Comparison of ENCODE assay signal across 22 cellular contexts in genomic region chr15:48718646-48719045, GRCh38.
DNase-seq lines count a peak whose midpoint lies in the region; TF ChIP-seq lines count a peak whose summit lies in the region.
"Had no signal": no experiment of that assay in that cellular context is flagged by ENCODE, and none has a peak within 500 bp of the region (broad histone marks: within the 10 kb centered on the region; RNA-seq: fewer than 3 reads in every experiment).

No MANE protein-coding gene starts in this region.

- peaks cover 38% of the 10 kb centered on the region for H3K4me1 ChIP-seq in ACC112 (ENCODE audit: control insufficient read depth, insufficient read depth, low read length, unreplicated experiment)
- H3K4me1 ChIP-seq in left ventricle myocardium inferior, result no peaks in the 10 kb centered on the region
- H3K4me1 ChIP-seq: ascending aorta, neural progenitor cell had no signal

- H3K79me2 ChIP-seq in ACC112 (ENCODE audit: control insufficient read depth, insufficient read depth, low read length, unreplicated experiment), result no peaks in the 10 kb centered on the region

- no peak for TF ChIP-seq CTCF in cardiac fibroblast (IDR thresholded peaks at IDR 0.05; ENCODE audit: low read depth, low read length)
- TF ChIP-seq CTCF in left ventricle myocardium inferior (IDR thresholded peaks at IDR 0.05; ENCODE audit: borderline replicate concordance), result no peak
- TF ChIP-seq CTCF in osteocyte (IDR thresholded peaks at IDR 0.05), result no peak

- H3K4me3 ChIP-seq in ACC112 (ENCODE audit: low read depth, low read length) (no peak overlapping the region), cardiac fibroblast (replicated peaks in 1 of 2; ENCODE audit: low read depth in 2 of 2, low read length in 2 of 2) (no peak overlapping the region), left ventricle myocardium inferior (no peak overlapping the region)
- H3K4me3 ChIP-seq: ascending aorta, neural progenitor cell had no signal

- H3K27me3 ChIP-seq in ACC112 (ENCODE audit: insufficient read depth, low read length), result no peaks in the 10 kb centered on the region
- H3K27me3 ChIP-seq in left ventricle myocardium inferior (ENCODE audit: low read depth), result no peaks in the 10 kb centered on the region
- H3K27me3 ChIP-seq: ascending aorta, neural progenitor cell had no signal

- peaks cover 24% of the 10 kb centered on the region for H3K9me3 ChIP-seq in left ventricle myocardium inferior (replicated peaks)

- H3K27ac ChIP-seq in ACC112 (ENCODE audit: low read depth, low read length) (no peak overlapping the region), left ventricle myocardium inferior (replicated peaks) (peak overlapping the region; percentile 8)
- H3K27ac ChIP-seq: ascending aorta, C4-2B, neural progenitor cell, WERI-Rb-1 had no signal

- H3K9me3 Mint-ChIP-seq in osteocyte (ENCODE audit: unreplicated experiment), result peaks cover 12% of the 10 kb centered on the region

- DNase-seq in LHCN-M2 (ENCODE audit: low read depth), result peak; percentile 72
- peak; percentile 41 to 68 for DNase-seq in cardiac fibroblast (ENCODE audit: low read depth in 2 of 2)
- peak; percentile 22 for DNase-seq in left ventricle myocardium inferior
- DNase-seq in osteocyte (ENCODE audit: extremely low spot score, unreplicated experiment), result no peak
- DNase-seq in NCI-H526 treated with DMSO at 0.1 percent for 48 hours (lab: John Stamatoyannopoulos, UW), result no peak
- DNase-seq in NK-92 treated with Interleukin-12 subunit alpha and Interleukin-12 subunit beta, amount 100 ng/mL, for 24 hours (lab: John Stamatoyannopoulos, UW), result no peak
- no peak for DNase-seq in Kasumi-1 (lab: John Stamatoyannopoulos, UW)
- DNase-seq: activated CD4-positive, alpha-beta memory T cell treated with anti-CD3 and anti-CD28 coated beads for 36 hours; activated naive CD4-positive, alpha-beta T cell treated with anti-CD3 and anti-CD28 coated beads, Interleukin-2, amount 10 ng/mL, durations not matched to agents 7 days and 5 days; activated T-cell treated with anti-CD3 and anti-CD28 coated beads, Interleukin-2, amount 50 U/mL, for 1 hour; DMS 273 treated with DMSO at 0.1 percent for 48 hours; endodermal cell; KBM-7; NCI-H1092 treated with DMSO at 0.1 percent for 48 hours; NCI-H2081 treated with DMSO at 0.1 percent for 48 hours; NCI-H524 treated with DMSO at 0.1 percent for 48 hours; SHP77 treated with DMSO at 0.1 percent for 48 hours; WERI-Rb-1 had no signal

- H3K36me3 ChIP-seq in ACC112 (ENCODE audit: insufficient read depth, low read length) (peaks cover 9% of the 10 kb centered on the region), left ventricle myocardium inferior (peaks cover 6% of the 10 kb centered on the region)
- H3K36me3 ChIP-seq: ascending aorta, WERI-Rb-1 had no signal

- peaks cover 28% of the 10 kb centered on the region for H3K4me1 Mint-ChIP-seq in osteocyte (ENCODE audit: unreplicated experiment)
- H3K4me1 Mint-ChIP-seq: activated naive CD4-positive, alpha-beta T cell treated with anti-CD3 and anti-CD28 coated beads, Interleukin-2, amount 10 ng/mL, durations not matched to agents 7 days and 5 days; neural progenitor cell had no signal

- peaks cover 10% of the 10 kb centered on the region for H3K36me3 Mint-ChIP-seq in osteocyte (ENCODE audit: unreplicated experiment)

- H3K4me3 Mint-ChIP-seq in osteocyte (ENCODE audit: unreplicated experiment), result no peak overlapping the region
- H3K4me3 Mint-ChIP-seq: activated CD4-positive, alpha-beta memory T cell treated with anti-CD3 and anti-CD28 coated beads for 36 hours; activated naive CD4-positive, alpha-beta T cell treated with anti-CD3 and anti-CD28 coated beads, Interleukin-2, amount 10 ng/mL, durations not matched to agents 7 days and 5 days; endodermal cell; neural progenitor cell had no signal

- H3K27ac Mint-ChIP-seq in osteocyte (ENCODE audit: unreplicated experiment), result no peak overlapping the region
- H3K27ac Mint-ChIP-seq: activated CD4-positive, alpha-beta memory T cell treated with anti-CD3 and anti-CD28 coated beads for 36 hours; activated naive CD4-positive, alpha-beta T cell treated with anti-CD3 and anti-CD28 coated beads, Interleukin-2, amount 10 ng/mL, durations not matched to agents 7 days and 5 days; endodermal cell; neural progenitor cell had no signal

- intact Hi-C loops in left ventricle myocardium inferior (cut with micrococcal nuclease), result no loop called here

- no peaks in the 10 kb centered on the region for H3K27me3 Mint-ChIP-seq in osteocyte (ENCODE audit: unreplicated experiment)
- H3K27me3 Mint-ChIP-seq: activated CD4-positive, alpha-beta memory T cell treated with anti-CD3 and anti-CD28 coated beads for 36 hours; activated naive CD4-positive, alpha-beta T cell treated with anti-CD3 and anti-CD28 coated beads, Interleukin-2, amount 10 ng/mL, durations not matched to agents 7 days and 5 days had no signal

- H2AFZ ChIP-seq in ACC112 (ENCODE audit: low read length, unreplicated experiment), result peak overlapping the region; percentile 59
- H2AFZ ChIP-seq: neural progenitor cell had no signal

Comparison
In these comparisons a context has a peak if more than half of its experiments do, and no peak if none do; other contexts are left out.
1. DNase-seq: peak in LHCN-M2 (single experiment), cardiac fibroblast (2 of 2) and left ventricle myocardium inferior (single experiment); none in osteocyte (single experiment), NCI-H526 treated with DMSO at 0.1 percent for 48 hours (single experiment), NK-92 treated with Interleukin-12 subunit alpha and Interleukin-12 subunit beta, amount 100 ng/mL, for 24 hours (single experiment) and Kasumi-1 (0 of 2).